Comparison of ENCODE assay signal across 9 cellular contexts in genomic region chr16:88743693-88744519, GRCh38. TPM values are rescaled to one million over a fixed set of nuclear protein-coding genes. Genes with fewer than 3 reads are reported as not detected.
DNase-seq lines count a peak whose midpoint lies in the region; ATAC-seq and TF ChIP-seq lines count a peak whose summit lies in the region.
"Had no signal": no experiment of that assay in that cellular context is flagged by ENCODE, and none has a peak within 500 bp of the region (broad histone marks: within the 10 kb centered on the region; RNA-seq: fewer than 3 reads in every experiment).

No MANE protein-coding gene starts in this region.

- H3K27ac Mint-ChIP-seq in CD4-positive, alpha-beta T cell = peak overlapping the region; percentile 27
- H3K27ac Mint-ChIP-seq in activated naive CD8-positive, alpha-beta T cell treated with anti-CD3 and anti-CD28 coated beads, Interleukin-2, amount 50 U/mL, for 24 hours = no peak overlapping the region

- 45 to 59% (median 54%) methylated on average over 26 to 30 of the region's 30 CpGs for WGBS in heart left ventricle, 4 donors

- peaks cover 24% of the 10 kb centered on the region for H3K4me1 Mint-ChIP-seq in CD4-positive, alpha-beta T cell (ENCODE audit: low read depth)
- peaks cover 26% of the 10 kb centered on the region for H3K4me1 Mint-ChIP-seq in activated naive CD8-positive, alpha-beta T cell treated with anti-CD3 and anti-CD28 coated beads, Interleukin-2, amount 50 U/mL, for 24 hours

- H3K27me3 Mint-ChIP-seq in CD4-positive, alpha-beta T cell = no peaks in the 10 kb centered on the region
- H3K27me3 Mint-ChIP-seq in activated naive CD8-positive, alpha-beta T cell treated with anti-CD3 and anti-CD28 coated beads, Interleukin-2, amount 50 U/mL, for 24 hours = no peaks in the 10 kb centered on the region
- H3K27me3 Mint-ChIP-seq: IgD-negative memory B cell had no signal

- peak; percentile 95 for TF ChIP-seq CTCF in CD4-positive, alpha-beta T cell (IDR thresholded peaks at IDR 0.05)
- peak in 11 of 12 donors; percentile 77 to 94 (median 89) for TF ChIP-seq CTCF in heart left ventricle (IDR thresholded peaks at IDR 0.05)

- H3K27ac ChIP-seq in CD4-positive, alpha-beta T cell (ENCODE audit: low read depth, low read length) = no peak overlapping the region
- peak overlapping the region in 7 of 12 donors; percentile 49 to 84 (median 75) for H3K27ac ChIP-seq in heart left ventricle
- H3K27ac ChIP-seq in rectal smooth muscle tissue (ENCODE audit: low read depth, low read length) = no peak overlapping the region

- peaks cover 0 to 37% (median 4%) of the 10 kb centered on the region in 9 donors for H3K36me3 ChIP-seq in heart left ventricle
- H3K36me3 ChIP-seq in rectal smooth muscle tissue (ENCODE audit: control insufficient read depth, insufficient read depth, low read length) = peaks cover 3% of the 10 kb centered on the region

- H3K9me3 Mint-ChIP-seq in CD4-positive, alpha-beta T cell = no peaks in the 10 kb centered on the region
- H3K9me3 Mint-ChIP-seq in activated naive CD8-positive, alpha-beta T cell treated with anti-CD3 and anti-CD28 coated beads, Interleukin-2, amount 50 U/mL, for 24 hours = no peaks in the 10 kb centered on the region
- H3K9me3 Mint-ChIP-seq: IgD-negative memory B cell had no signal

- CTCF ChIA-PET in CD4-positive, alpha-beta T cell (lab: Charles Lee) = interaction anchor here (1.1 to 1.2 kb wide), 2 partner anchors 38 to 114 kb away, joined by 4 read pairs; no protein-coding TSS in a partner anchor

- no peak overlapping the region for H3K9ac ChIP-seq in rectal smooth muscle tissue (ENCODE audit: low read length)

- POLR2A ChIA-PET in CD4-positive, alpha-beta T cell (lab: Charles Lee) = interaction anchor here (0.5 to 1.9 kb wide), 4 partner anchors 15 to 68 kb away, joined by 3 to 6 read pairs (median 4); partner anchors contain the start of gene APRT

- H3K4me3 ChIP-seq in heart left ventricle = peak overlapping the region in 1 of 12 donors; percentile 3
- H3K4me3 ChIP-seq in rectal smooth muscle tissue (ENCODE audit: low read length) = peak overlapping the region; percentile 6

- H3K36me3 Mint-ChIP-seq in CD4-positive, alpha-beta T cell (ENCODE audit: low read depth) = no peaks in the 10 kb centered on the region
- H3K36me3 Mint-ChIP-seq in activated naive CD8-positive, alpha-beta T cell treated with anti-CD3 and anti-CD28 coated beads, Interleukin-2, amount 50 U/mL, for 24 hours (ENCODE audit: low read depth) = peaks cover 3% of the 10 kb centered on the region

- H3K4me1 ChIP-seq in heart left ventricle (peaks cover 0 to 43% (median 27%) of the 10 kb centered on the region in 12 donors), rectal smooth muscle tissue (ENCODE audit: control insufficient read depth, insufficient read depth, low read length) (peaks cover 15% of the 10 kb centered on the region)

- no peak for TF ChIP-seq POLR2A in heart left ventricle (IDR thresholded peaks at IDR 0.05)

- ATAC-seq in CD4-positive, alpha-beta T cell (ENCODE audit: poor library complexity) = peak; percentile 51
- peak; percentile 42 for ATAC-seq in activated naive CD8-positive, alpha-beta T cell treated with anti-CD3 and anti-CD28 coated beads, Interleukin-2, amount 50 U/mL, for 24 hours
- peak in 3 of 4 donors; percentile 55 to 69 (median 58) for ATAC-seq in heart left ventricle
- ATAC-seq in GM18868 (IDR thresholded peaks at IDR 0.05; ENCODE audit: unreplicated experiment) = no peak
- ATAC-seq in HG02885 (IDR thresholded peaks at IDR 0.05; ENCODE audit: poor library complexity, unreplicated experiment) = no peak

- H3K27me3 ChIP-seq in CD4-positive, alpha-beta T cell (ENCODE audit: control insufficient read depth, insufficient read depth, low read length) = no peaks in the 10 kb centered on the region
- no peaks in the 10 kb centered on the region for H3K27me3 ChIP-seq in heart left ventricle
- H3K27me3 ChIP-seq in rectal smooth muscle tissue (ENCODE audit: control insufficient read depth, insufficient read depth, low read length) = no peaks in the 10 kb centered on the region

- no peaks in the 10 kb centered on the region for H3K9me3 ChIP-seq in CD4-positive, alpha-beta T cell (ENCODE audit: control insufficient read depth, low read length)
- H3K9me3 ChIP-seq in heart left ventricle = no peaks in the 10 kb centered on the region

- DNase-seq in CD4-positive, alpha-beta T cell = peak; percentile 65 to 85 (median 72)
- DNase-seq in HK-2 (ENCODE audit: unreplicated experiment) (peak; percentile 74), SW480 (ENCODE audit: low spot score) (peak; percentile 36), heart left ventricle (peak; percentile 77 to 88 (median 82))
- DNase-seq in activated naive CD8-positive, alpha-beta T cell treated with anti-CD3 and anti-CD28 coated beads, Interleukin-2, amount 50 U/mL, for 24 hours = peak; percentile 86

- H3K4me3 Mint-ChIP-seq in CD4-positive, alpha-beta T cell = no peak overlapping the region
- no peak overlapping the region for H3K4me3 Mint-ChIP-seq in activated naive CD8-positive, alpha-beta T cell treated with anti-CD3 and anti-CD28 coated beads, Interleukin-2, amount 50 U/mL, for 24 hours

- intact Hi-C loops in CD4-positive, alpha-beta T cell (cut with DNase I, micrococcal nuclease) = loop anchor here (1.0 to 2.0 kb wide), 3 partner anchors 39 to 113 kb away; partner anchors contain the start of genes GALNS (in 1 of the 2), PIEZO1 (in 1 of the 2) and TRAPPC2L (in 1 of the 2)
- intact Hi-C loops in heart left ventricle (cut with DNase I) = loop anchor here (1.0 to 10.0 kb wide), 11 partner anchors 39 to 473 kb away; partner anchors contain the start of genes PIEZO1 (in 9 of the 10), ZNF778 (in 5 of the 10), CDH15 (in 1 of the 10) and PABPN1L (in 1 of the 10)

RNA-seq across cellular contexts. Expression of gene CTU2, which starts 37.6 kb away (rescaled TPM):
- 10 to 100 TPM; 39.3 to 44.0 TPM for total RNA-seq in CD4-positive, alpha-beta T cell
- total RNA-seq in heart left ventricle = 10 to 100 TPM in 7 of 9 donors, 1 to 10 TPM in 2; 6.5 to 20.8 (median 12.3) TPM
- 10 to 100 TPM; 16.0 to 20.8 TPM for polyA plus RNA-seq in heart left ventricle

RNA-seq across cellular contexts. Expression of gene RNF166, which starts 37.7 kb away (rescaled TPM):
- 100 to 1,000 TPM; 334 to 355 TPM for total RNA-seq in CD4-positive, alpha-beta T cell
- total RNA-seq in heart left ventricle = 10 to 100 TPM in 8 of 9 donors, 1 to 10 TPM in 1; 9.3 to 28.5 (median 15.4) TPM
- polyA plus RNA-seq in heart left ventricle = 10 to 100 TPM; 14.7 to 21.8 TPM

RNA-seq across cellular contexts. Expression of gene PIEZO1, which starts 41.1 kb away (rescaled TPM):
- total RNA-seq in CD4-positive, alpha-beta T cell = 100 to 1,000 TPM; 142 to 146 TPM
- 10 to 100 TPM; 14.2 to 59.7 (median 19.7) TPM for total RNA-seq in heart left ventricle
- polyA plus RNA-seq in heart left ventricle = 10 to 100 TPM; 31.2 to 45.0 TPM

RNA-seq across cellular contexts. Expression of gene SNAI3, which starts 57.6 kb away (rescaled TPM):
- total RNA-seq in CD4-positive, alpha-beta T cell = 1 to 10 TPM; 3.0 to 3.5 TPM
- total RNA-seq in heart left ventricle = 1 to 10 TPM in 6 of 9 donors, under 1 TPM in 3; 0.76 to 9.5 (median 1.4) TPM
- 1 to 10 TPM; 1.7 to 4.4 TPM for polyA plus RNA-seq in heart left ventricle

RNA-seq across cellular contexts. Expression of gene CDT1, which starts 59.7 kb away (rescaled TPM):
- 1 to 10 TPM in 1 of 2 experiments, under 1 TPM in 1; 0.47 to 1.0 TPM for total RNA-seq in CD4-positive, alpha-beta T cell
- total RNA-seq in heart left ventricle = 1 to 10 TPM in 4 of 9 donors, under 1 TPM in 5; 0.23 to 6.1 (median 0.70) TPM
- under 1 TPM; 0.19 to 0.40 TPM for polyA plus RNA-seq in heart left ventricle

Comparison
In these comparisons a context has a peak if more than half of its experiments do, and no peak if none do; other contexts are left out.
1. ATAC-seq: peak in CD4-positive, alpha-beta T cell (single experiment), activated naive CD8-positive, alpha-beta T cell treated with anti-CD3 and anti-CD28 coated beads, Interleukin-2, amount 50 U/mL, for 24 hours (single experiment) and heart left ventricle (3 of 4); none in GM18868 (single experiment) and HG02885 (single experiment).
2. DNase-seq: peak in every context shown above with its lines; median percentile 86 in activated naive CD8-positive, alpha-beta T cell treated with anti-CD3 and anti-CD28 coated beads, Interleukin-2, amount 50 U/mL, for 24 hours; 82 in heart left ventricle; 74 in HK-2; 72 in CD4-positive, alpha-beta T cell; 36 in SW480.
3. H3K27ac ChIP-seq: peak in heart left ventricle (7 of 12); none in CD4-positive, alpha-beta T cell (single experiment) and rectal smooth muscle tissue (single experiment).
4. RNA of gene RNF166, which starts 37.7 kb away (total RNA-seq): 334 to 355 TPM in CD4-positive, alpha-beta T cell; 9.3 to 28.5 TPM in heart left ventricle; every median in the first group is over 10 times any median in the second.